In genomic region chr12:121628037-121628436, GRCh38 we compare ENCODE assay signal across 8 cellular contexts. TPM values are rescaled to one million over a fixed set of nuclear protein-coding genes. Genes with fewer than 3 reads are reported as not detected.
DNase-seq lines count a peak whose midpoint lies in the region; ATAC-seq and TF ChIP-seq lines count a peak whose summit lies in the region.

No MANE protein-coding gene starts in this region.

- H3K4me2 ChIP-seq in OCI-LY1 (ENCODE audit: low read length) = peak overlapping the region; percentile 84

- no peak for ATAC-seq in CD4-positive, alpha-beta T cell (ENCODE audit: poor library complexity)
- ATAC-seq in HG03196 (IDR thresholded peaks at IDR 0.05; ENCODE audit: unreplicated experiment) = no peak
- no peak for ATAC-seq in GM18867 (IDR thresholded peaks at IDR 0.05; ENCODE audit: unreplicated experiment)

- intact Hi-C loops in CD4-positive, alpha-beta T cell (cut with DNase I, micrococcal nuclease) = loop anchor here in 1 of 2 experiments (5.0 kb wide), 1 partner anchor 164 kb away; the partner anchor contains the start of gene RHOF
- intact Hi-C loops in dendritic cell treated with granulocyte-macrophage colony-stimulating factor and Interleukin-4, amounts not matched to agents 40 ng/mL and 50 ng/mL, for 4 days (cut with micrococcal nuclease) = loop anchor here (5.0 kb wide), 3 partner anchors 34 to 54 kb away; partner anchors contain the start of gene KDM2B

- H3F3A ChIP-seq in OCI-LY1 (ENCODE audit: insufficient read depth, low read length) = no peaks in the 10 kb centered on the region

- no peaks in the 10 kb centered on the region for H3K9me3 Mint-ChIP-seq in CD4-positive, alpha-beta T cell
- H3K9me3 Mint-ChIP-seq in dendritic cell treated with granulocyte-macrophage colony-stimulating factor and Interleukin-4, amounts not matched to agents 40 ng/mL and 50 ng/mL, for 4 days = no peaks in the 10 kb centered on the region
- no peaks in the 10 kb centered on the region for H3K9me3 Mint-ChIP-seq in neural crest cell

- H3K27ac Mint-ChIP-seq in CD4-positive, alpha-beta T cell = peak overlapping the region; percentile 99
- peak overlapping the region; percentile 89 for H3K27ac Mint-ChIP-seq in dendritic cell treated with granulocyte-macrophage colony-stimulating factor and Interleukin-4, amounts not matched to agents 40 ng/mL and 50 ng/mL, for 4 days
- peak overlapping the region; percentile 5 for H3K27ac Mint-ChIP-seq in neural crest cell (ENCODE audit: unreplicated experiment)

- H4K20me1 ChIP-seq in OCI-LY1 (ENCODE audit: insufficient read depth, low read length) = no peaks in the 10 kb centered on the region

- no peaks in the 10 kb centered on the region for H3K9me3 ChIP-seq in CD4-positive, alpha-beta T cell (ENCODE audit: control insufficient read depth, low read length)
- H3K9me3 ChIP-seq in OCI-LY1 (ENCODE audit: low read length) = no peaks in the 10 kb centered on the region

- POLR2A ChIA-PET in CD4-positive, alpha-beta T cell (lab: Charles Lee) = interaction anchor here (0.7 to 7.0 kb wide), 16 partner anchors 9 to 617 kb away, joined by 3 to 193 read pairs (median 20); partner anchors contain the start of genes KDM2B, MORN3 and TMEM120B

- CTCF ChIA-PET in CD4-positive, alpha-beta T cell (lab: Charles Lee) = interaction anchor here (0.6 to 6.1 kb wide), 7 partner anchors 22 to 1187 kb away, joined by 3 to 62 read pairs (median 20); partner anchors contain the start of genes KDM2B, MORN3 and RHOF

- H3K4me3 Mint-ChIP-seq in CD4-positive, alpha-beta T cell = peak overlapping the region; percentile 99
- H3K4me3 Mint-ChIP-seq in dendritic cell treated with granulocyte-macrophage colony-stimulating factor and Interleukin-4, amounts not matched to agents 40 ng/mL and 50 ng/mL, for 4 days = peak overlapping the region; percentile 94
- peak overlapping the region; percentile 96 for H3K4me3 Mint-ChIP-seq in neural crest cell

- no peak overlapping the region for H2AFZ ChIP-seq in OCI-LY1 (ENCODE audit: low read length)

- H3K9ac ChIP-seq in OCI-LY1 (ENCODE audit: low read length) = peak overlapping the region; percentile 77; the same call in 1 of the 2 replicates

- DNase-seq in CD4-positive, alpha-beta T cell = no peak
- DNase-seq in neural crest cell (ENCODE audit: low read depth, low spot score) (no peak), NCI-H524 treated with DMSO at 0.1 percent for 48 hours (lab: John Stamatoyannopoulos, UW) (no peak), inferior parietal cortex (ENCODE audit: extremely low spot score) (no peak)

- no peaks in the 10 kb centered on the region for H3K9me2 ChIP-seq in OCI-LY1 (ENCODE audit: low read depth, low read length)

- H3K79me2 ChIP-seq in OCI-LY1 (ENCODE audit: insufficient read depth, low read length) = no peaks in the 10 kb centered on the region

- H3K27me3 Mint-ChIP-seq in CD4-positive, alpha-beta T cell = no peaks in the 10 kb centered on the region
- no peaks in the 10 kb centered on the region for H3K27me3 Mint-ChIP-seq in dendritic cell treated with granulocyte-macrophage colony-stimulating factor and Interleukin-4, amounts not matched to agents 40 ng/mL and 50 ng/mL, for 4 days
- H3K27me3 Mint-ChIP-seq in neural crest cell (ENCODE audit: low read depth) = no peaks in the 10 kb centered on the region

- peaks cover 5% of the 10 kb centered on the region; the same call in 1 of the 2 replicates for H3K36me3 ChIP-seq in OCI-LY1 (ENCODE audit: insufficient read depth, low read length)

- no peaks in the 10 kb centered on the region for H3K27me3 ChIP-seq in CD4-positive, alpha-beta T cell (ENCODE audit: control insufficient read depth, insufficient read depth, low read length)
- no peaks in the 10 kb centered on the region for H3K27me3 ChIP-seq in OCI-LY1 (ENCODE audit: insufficient read depth, low read length)

- peak overlapping the region; percentile 96 for H3K27ac ChIP-seq in CD4-positive, alpha-beta T cell (ENCODE audit: low read depth, low read length)
- no peak overlapping the region for H3K27ac ChIP-seq in OCI-LY1 (ENCODE audit: low read depth, low read length, poor library complexity, severe bottlenecking)

- no peak for TF ChIP-seq CTCF in CD4-positive, alpha-beta T cell (IDR thresholded peaks at IDR 0.05)
- TF ChIP-seq CTCF in OCI-LY1 (IDR thresholded peaks at IDR 0.05; ENCODE audit: low read length) = no peak
- no peak for TF ChIP-seq CTCF in neural crest cell (conservative IDR thresholded peaks at IDR 0.05)

- peaks cover 51% of the 10 kb centered on the region for H3K36me3 Mint-ChIP-seq in CD4-positive, alpha-beta T cell (ENCODE audit: low read depth)
- peaks cover 49% of the 10 kb centered on the region for H3K36me3 Mint-ChIP-seq in dendritic cell treated with granulocyte-macrophage colony-stimulating factor and Interleukin-4, amounts not matched to agents 40 ng/mL and 50 ng/mL, for 4 days (ENCODE audit: low read depth)
- H3K36me3 Mint-ChIP-seq in neural crest cell (ENCODE audit: low read depth) = no peaks in the 10 kb centered on the region

- H3K4me1 ChIP-seq in OCI-LY1 (ENCODE audit: insufficient read depth, low read length, severe bottlenecking) = peaks cover 48% of the 10 kb centered on the region

- peaks cover 70% of the 10 kb centered on the region for H3K4me1 Mint-ChIP-seq in CD4-positive, alpha-beta T cell (ENCODE audit: low read depth)
- H3K4me1 Mint-ChIP-seq in dendritic cell treated with granulocyte-macrophage colony-stimulating factor and Interleukin-4, amounts not matched to agents 40 ng/mL and 50 ng/mL, for 4 days (ENCODE audit: low read depth) = peaks cover 69% of the 10 kb centered on the region
- peaks cover 57% of the 10 kb centered on the region for H3K4me1 Mint-ChIP-seq in neural crest cell

- peak overlapping the region; percentile 78 for H3K4me3 ChIP-seq in OCI-LY1 (ENCODE audit: low read depth, low read length, poor library complexity, severe bottlenecking)

RNA-seq across cellular contexts. Expression of gene ORAI1, which starts 1.7 kb away (rescaled TPM):
- 10 to 100 TPM; 39.7 to 42.3 TPM for total RNA-seq in CD4-positive, alpha-beta T cell
- total RNA-seq in neural crest cell = 13.7 and 15.1 TPM in 2 replicates

RNA-seq across cellular contexts. Expression of gene MORN3, which starts 41.4 kb away (rescaled TPM):
- 10 to 100 TPM in 1 of 2 experiments, 1 to 10 TPM in 1; 9.8 to 11.9 TPM for total RNA-seq in CD4-positive, alpha-beta T cell
- total RNA-seq in neural crest cell = 0.57 and 0.63 TPM in 2 replicates

RNA-seq across cellular contexts. Expression of gene KDM2B, which starts 47.2 kb away (rescaled TPM):
- total RNA-seq in CD4-positive, alpha-beta T cell = 10 to 100 TPM; 60.4 to 62.6 TPM
- total RNA-seq in neural crest cell = 79.2 and 85.6 TPM in 2 replicates

Comparison
In these comparisons a context has a peak if more than half of its experiments do, and no peak if none do; other contexts are left out.
1. H3K27ac Mint-ChIP-seq: peak in every context shown above with its lines; median percentile 99 in CD4-positive, alpha-beta T cell; 89 in dendritic cell treated with granulocyte-macrophage colony-stimulating factor and Interleukin-4, amounts not matched to agents 40 ng/mL and 50 ng/mL, for 4 days; 5 in neural crest cell.